In genomic region chr5:29229461-29229860, GRCh38 we compare ENCODE assay signal across 26 cellular contexts.
"Had no signal": no experiment of that assay in that cellular context is flagged by ENCODE, and none has a peak within 500 bp of the region (broad histone marks: within the 10 kb centered on the region; RNA-seq: fewer than 3 reads in every experiment).

No MANE protein-coding gene starts in this region.

- H3K9me3 ChIP-seq: neutrophil, psoas muscle, right atrium auricular region, right lobe of liver, tibial nerve, uterus had no signal

- DNase-seq: immature natural killer cell; kidney; left ventricle myocardium inferior; mesendoderm; naive B cell; natural killer cell; nephron progenitor cell; occipital lobe; psoas muscle; right lobe of liver; stimulated activated CD4-positive, alpha-beta T cell treated with anti-CD3 and anti-CD28 coated beads, Interleukin-1b, Interleukin-23, amount 100 ng/mL, for 48 hours; stimulated activated CD4-positive, alpha-beta T cell treated with anti-CD3 and anti-CD28 coated beads, Interleukin-2, amount 100 ng/mL, for 48 hours; stimulated activated CD4-positive, alpha-beta T cell treated with anti-CD3 and anti-CD28 coated beads, Interleukin-4, amount 100 ng/mL, for 4 hours; stimulated activated CD8-positive, alpha-beta memory T cell treated with anti-CD3 and anti-CD28 coated beads, Interleukin-4, amount 100 ng/mL, for 48 hours; stimulated activated naive CD4-positive, alpha-beta T cell treated with Interleukin-2 at 50 U/mL for 16 hours; stimulated activated naive CD8-positive, alpha-beta T cell treated with anti-CD3 and anti-CD28 coated beads, Interleukin-15, amount 100 ng/mL, for 72 hours; substantia nigra; uterus had no signal

- H3K4me2 ChIP-seq: neural progenitor cell, smooth muscle cell had no signal

- H3K36me3 ChIP-seq: left ventricle myocardium inferior, neural progenitor cell, neutrophil, right atrium auricular region, right lobe of liver, tibial nerve, uterus had no signal

- H3K4me3 ChIP-seq: left ventricle myocardium inferior, lung, neural progenitor cell, psoas muscle, right atrium auricular region, right lobe of liver, smooth muscle cell, tibial nerve, uterus had no signal

- H3K79me2 ChIP-seq: parathyroid adenoma had no signal

- H3K27ac ChIP-seq: left ventricle myocardium inferior, neural progenitor cell, neutrophil, parathyroid adenoma, psoas muscle, right atrium auricular region, right lobe of liver, tibial nerve, uterus had no signal

- ATAC-seq: natural killer cell; psoas muscle; right lobe of liver; stimulated activated memory B cell treated with anti-CD40 and anti-IgM and Interleukin-4, amounts not matched to agents 10 μg/mL and 1 μg/mL and 100 μg/mL, for 72 hours; stimulated activated naive CD8-positive, alpha-beta T cell treated with anti-CD3 and anti-CD28 coated beads, Interleukin-15, amount 100 ng/mL, for 72 hours had no signal

- H2AFZ ChIP-seq: neural progenitor cell, parathyroid adenoma had no signal

- H3K27me3 ChIP-seq: neural progenitor cell, neutrophil, right atrium auricular region, right lobe of liver, tibial nerve, uterus had no signal

- H3K9ac ChIP-seq: neural progenitor cell, parathyroid adenoma had no signal
